Comparison of ENCODE assay signal across 1 cellular context in genomic region chr3:168859143-168859542, GRCh38.
TF ChIP-seq lines count a peak whose summit lies in the region.

No MANE protein-coding gene starts in this region.

TF ChIP-seq in HepG2, 621 proteins besides CTCF, POLR2A, EP300 and RAD21 (continued from another document and continues in another):
- TF ChIP-seq PPARG (CRISPR knock-in tag; conservative IDR thresholded peaks at IDR 0.05), result peak; percentile 61; the same call in 1 of the 2 replicates
- no peak for TF ChIP-seq JUND (CRISPR knock-in tag; IDR thresholded peaks at IDR 0.05)
- no peak for TF ChIP-seq CREB1 (IDR thresholded peaks at IDR 0.05)
- peak; percentile 71; the same call in 1 of the 2 replicates for TF ChIP-seq CREB1 (CRISPR knock-in tag; IDR thresholded peaks at IDR 0.05)
- no peak for TF ChIP-seq MNT (IDR thresholded peaks at IDR 0.05)
- TF ChIP-seq MXD1 (CRISPR knock-in tag; IDR thresholded peaks at IDR 0.05), result no peak
- no peak for TF ChIP-seq HNF1B (CRISPR knock-in tag; IDR thresholded peaks at IDR 0.05)
- peak; percentile 80 for TF ChIP-seq CREM (IDR thresholded peaks at IDR 0.05)
- no peak for TF ChIP-seq CREM (CRISPR knock-in tag; IDR thresholded peaks at IDR 0.05)
- no peak for TF ChIP-seq SRSF4 (IDR thresholded peaks at IDR 0.05; ENCODE audit: low read depth, low read length, poor library complexity, severe bottlenecking)
- TF ChIP-seq HMG20B (CRISPR knock-in tag; conservative IDR thresholded peaks at IDR 0.05), result no peak
- TF ChIP-seq ZNF296 (CRISPR knock-in tag; conservative IDR thresholded peaks at IDR 0.05), result no peak
- TF ChIP-seq CHD2 (IDR thresholded peaks at IDR 0.05; ENCODE audit: low read depth, low read length), result no peak
- no peak for TF ChIP-seq ZNF766 (CRISPR knock-in tag; IDR thresholded peaks at IDR 0.05; ENCODE audit: borderline replicate concordance)
- TF ChIP-seq SUZ12 (IDR thresholded peaks at IDR 0.05; ENCODE audit: low read depth, low read length), result no peak
- peak; percentile 97 for TF ChIP-seq ISL2 (CRISPR knock-in tag; IDR thresholded peaks at IDR 0.05)
- TF ChIP-seq KLF11 (CRISPR knock-in tag; IDR thresholded peaks at IDR 0.05), result no peak
- TF ChIP-seq ZNF709 (CRISPR knock-in tag; IDR thresholded peaks at IDR 0.05), result no peak
- no peak for TF ChIP-seq ZHX1 (CRISPR knock-in tag; IDR thresholded peaks at IDR 0.05; ENCODE audit: low read depth)
- no peak; the same call in 1 of the 2 replicates for TF ChIP-seq ZNF639 (CRISPR knock-in tag; conservative IDR thresholded peaks at IDR 0.05)
- peak; percentile 92 for TF ChIP-seq MAFF (IDR thresholded peaks at IDR 0.05; ENCODE audit: low read depth, low read length)
- no peak for TF ChIP-seq BRF2 (CRISPR knock-in tag; IDR thresholded peaks at IDR 0.05)
- no peak for TF ChIP-seq HIVEP1 (CRISPR knock-in tag; IDR thresholded peaks at IDR 0.05)
- no peak for TF ChIP-seq RBFOX2 (IDR thresholded peaks at IDR 0.05; ENCODE audit: low read depth, low read length)
- no peak for TF ChIP-seq KIAA2018 (CRISPR knock-in tag; IDR thresholded peaks at IDR 0.05; ENCODE audit: borderline replicate concordance)
- TF ChIP-seq ZKSCAN1 (IDR thresholded peaks at IDR 0.05; ENCODE audit: low read length), result no peak
- no peak for TF ChIP-seq HBP1 (CRISPR knock-in tag; IDR thresholded peaks at IDR 0.05; ENCODE audit: low read depth)
- TF ChIP-seq ZNF263 (CRISPR knock-in tag; IDR thresholded peaks at IDR 0.05), result no peak
- TF ChIP-seq TRAFD1 (CRISPR knock-in tag; IDR thresholded peaks at IDR 0.05; ENCODE audit: borderline replicate concordance), result no peak
- peak; percentile 87 to 91 for TF ChIP-seq MAFK (conservative IDR thresholded peaks at IDR 0.05 in 1 of 2, IDR thresholded peaks at IDR 0.05 in 1 of 2; ENCODE audit: low read length in 2 of 2)
- no peak for TF ChIP-seq ZZZ3 (CRISPR knock-in tag; IDR thresholded peaks at IDR 0.05; ENCODE audit: borderline replicate concordance)
- peak; percentile 75 for TF ChIP-seq ZMYM4 (CRISPR knock-in tag; IDR thresholded peaks at IDR 0.05)
- TF ChIP-seq ZNF713 (CRISPR knock-in tag; IDR thresholded peaks at IDR 0.05), result no peak
- peak; percentile 72; the same call in 1 of the 2 replicates for TF ChIP-seq SOX5 (CRISPR knock-in tag; IDR thresholded peaks at IDR 0.05; ENCODE audit: borderline replicate concordance)
- TF ChIP-seq CREB3 (CRISPR knock-in tag; IDR thresholded peaks at IDR 0.05), result no peak
- no peak for TF ChIP-seq SMARCE1 (IDR thresholded peaks at IDR 0.05; ENCODE audit: borderline replicate concordance)
- no peak for TF ChIP-seq ZNF264 (CRISPR knock-in tag; IDR thresholded peaks at IDR 0.05)
- no peak for TF ChIP-seq YEATS4 (CRISPR knock-in tag; IDR thresholded peaks at IDR 0.05; ENCODE audit: borderline replicate concordance)
- TF ChIP-seq DR1 (CRISPR knock-in tag; IDR thresholded peaks at IDR 0.05), result no peak
- TF ChIP-seq HDAC2 (CRISPR knock-in tag; IDR thresholded peaks at IDR 0.05), result no peak; the same call in none of the 2 replicates
- no peak for TF ChIP-seq ZNF235 (CRISPR knock-in tag; IDR thresholded peaks at IDR 0.05; ENCODE audit: borderline replicate concordance)
